ENCODE assay signal across 14 cellular contexts in the genomic region with DNA sequence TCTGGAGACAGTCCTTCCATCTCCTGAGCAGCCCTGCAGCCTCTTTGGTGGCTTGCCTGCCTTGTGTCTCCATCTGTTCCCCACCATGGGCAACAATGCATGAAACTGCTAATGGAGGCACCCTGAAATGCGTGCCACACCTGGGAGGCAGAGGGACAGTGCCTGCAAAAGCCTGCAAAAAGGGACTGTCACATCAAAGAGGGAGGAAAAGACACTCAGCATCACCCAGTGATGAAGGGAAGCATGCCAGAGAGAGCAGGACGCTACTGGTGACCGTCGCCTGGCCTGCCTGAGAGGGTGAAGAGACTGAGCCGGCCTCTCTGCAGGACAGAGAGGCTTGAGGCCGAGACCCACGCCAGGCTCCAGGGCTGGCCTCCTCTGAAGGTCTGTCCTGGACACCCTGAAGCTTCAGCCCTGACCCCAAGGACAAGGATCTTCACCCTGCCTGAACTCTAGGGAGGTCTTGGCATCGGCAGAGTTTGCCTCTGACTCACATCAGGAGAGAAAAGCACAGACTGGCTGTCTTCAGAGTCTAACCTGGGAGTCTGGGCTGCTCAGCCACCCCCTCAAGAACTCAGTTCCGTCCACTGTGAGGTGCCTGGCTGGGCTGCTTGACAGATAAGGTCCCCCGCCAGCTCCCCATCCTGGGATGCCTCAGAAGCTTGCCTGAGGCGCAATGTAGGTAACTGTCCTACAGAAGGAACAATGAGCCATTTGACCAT. TPM values are rescaled to one million over a fixed set of nuclear protein-coding genes. Genes with fewer than 3 reads are reported as not detected.
DNase-seq lines count a peak whose midpoint lies in the region; ATAC-seq, FAIRE-seq and TF ChIP-seq lines count a peak whose summit lies in the region.
"Had no signal": no experiment of that assay in that cellular context is flagged by ENCODE, and none has a peak within 500 bp of the region (broad histone marks: within the 10 kb centered on the region; RNA-seq: fewer than 3 reads in every experiment).

No MANE protein-coding gene starts in this region.

- ATAC-seq in HG02798 (IDR thresholded peaks at IDR 0.05; ENCODE audit: poor library complexity, unreplicated experiment): peak; percentile 13
- ATAC-seq in K562: peak; percentile 9; the same call in 1 of the 3 replicates
- ATAC-seq in stimulated activated naive B cell treated with anti-CD40 and anti-IgM and Interleukin-4, amounts not matched to agents 10 μg/mL and 1 μg/mL and 100 μg/mL, for 72 hours (replicated peaks): no peak
- ATAC-seq in HG03457 (IDR thresholded peaks at IDR 0.05; ENCODE audit: unreplicated experiment): no peak
- ATAC-seq: HCT116 had no signal

- H3K9me3 Mint-ChIP-seq in activated CD4-positive, alpha-beta T cell treated with anti-CD3 and anti-CD28 coated beads, Interleukin-2, amount 10 ng/mL, durations not matched to agents 24 days and 14 days: no peaks in the 10 kb centered on the region
- no peaks in the 10 kb centered on the region for H3K9me3 Mint-ChIP-seq in stimulated activated naive B cell treated with anti-CD40 and anti-IgM and Interleukin-4, amounts not matched to agents 10 μg/mL and 1 μg/mL and 100 μg/mL, for 72 hours
- H3K9me3 Mint-ChIP-seq: T-helper 1 cell treated with Interleukin-12 subunit alpha and Interleukin-12 subunit beta and Interleukin-4 antibody, amounts not matched to agents 30 μg/mL and 1 μg/mL, for 36 hours had no signal

- no peaks in the 10 kb centered on the region for H3K9me1 ChIP-seq in K562 (ENCODE audit: control insufficient read depth, insufficient read depth, low read length)

- no peak for TF ChIP-seq EP300 in K562 (IDR thresholded peaks at IDR 0.05; ENCODE audit: low read length)

- TF ChIP-seq RAD21 in K562 (CRISPR knock-in tag; conservative IDR thresholded peaks at IDR 0.05 in 1 of 2, IDR thresholded peaks at IDR 0.05 in 1 of 2): no peak

- in situ Hi-C loops in K562 (cut with MboI): no loop called here

- intact Hi-C loops in activated CD4-positive, alpha-beta T cell treated with anti-CD3 and anti-CD28 coated beads, Interleukin-2, amount 10 ng/mL, durations not matched to agents 24 days and 14 days (cut with micrococcal nuclease): no loop called here
- intact Hi-C loops in K562 (cut with micrococcal nuclease): no loop called here
- intact Hi-C loops in vagina (cut with DNase I): no loop called here

- TF ChIP-seq CTCF in K562 (IDR thresholded peaks at IDR 0.05 in 2 of 3, conservative IDR thresholded peaks at IDR 0.05 in 1 of 3; ENCODE audit: insufficient read depth in 2 of 3, low read depth in 1 of 3, low read length in 3 of 3) (no peak), vagina (IDR thresholded peaks at IDR 0.05) (no peak)

- H3K9me3 ChIP-seq in K562 (replicated peaks; ENCODE audit: control insufficient read depth, insufficient read depth, low read depth, low read length) (no peaks in the 10 kb centered on the region), vagina (no peaks in the 10 kb centered on the region)

- peaks cover 17% of the 10 kb centered on the region; the same call in 1 of the 2 replicates for H4K20me1 ChIP-seq in K562 (replicated peaks; ENCODE audit: control insufficient read depth, insufficient read depth, low read length)

- H3K27ac ChIP-seq in K562 (ENCODE audit: extremely low read depth, low read depth, low read length): no peak overlapping the region
- no peak overlapping the region for H3K27ac ChIP-seq in vagina

- peaks cover 11% of the 10 kb centered on the region for H3K36me3 Mint-ChIP-seq in activated CD4-positive, alpha-beta T cell treated with anti-CD3 and anti-CD28 coated beads, Interleukin-2, amount 10 ng/mL, durations not matched to agents 24 days and 14 days (ENCODE audit: low read depth)
- peaks cover 28 to 32% of the 10 kb centered on the region in 2 donors for H3K36me3 Mint-ChIP-seq in stimulated activated naive B cell treated with anti-CD40 and anti-IgM and Interleukin-4, amounts not matched to agents 10 μg/mL and 1 μg/mL and 100 μg/mL, for 72 hours

- no peaks in the 10 kb centered on the region for H3K27me3 Mint-ChIP-seq in activated CD4-positive, alpha-beta T cell treated with anti-CD3 and anti-CD28 coated beads, Interleukin-2, amount 10 ng/mL, durations not matched to agents 24 days and 14 days
- no peaks in the 10 kb centered on the region for H3K27me3 Mint-ChIP-seq in stimulated activated naive B cell treated with anti-CD40 and anti-IgM and Interleukin-4, amounts not matched to agents 10 μg/mL and 1 μg/mL and 100 μg/mL, for 72 hours

- no peak for FAIRE-seq in K562 (lab: Jason Lieb, UNC)
- FAIRE-seq: endothelial cell of umbilical vein had no signal

- no TSS peak for BruUV-seq in K562 (replicated peaks; lab: Mats Ljungman, UMichigan)

- no peak overlapping the region for H3K9ac ChIP-seq in K562 (ENCODE audit: insufficient read depth in 1 of 2, low read depth in 2 of 2, low read length in 2 of 2)

- no peak overlapping the region for H3K4me2 ChIP-seq in K562 (ENCODE audit: insufficient read depth, low read length)

- H3K36me3 ChIP-seq in K562 (ENCODE audit: control insufficient read depth, insufficient read depth, low read length) (no peaks in the 10 kb centered on the region), vagina (no peaks in the 10 kb centered on the region)

- H2AFZ ChIP-seq in K562 (ENCODE audit: low read depth, low read length): no peak overlapping the region

- H3K4me3 ChIP-seq in K562 (no peak overlapping the region), vagina (no peak overlapping the region)

- POLR2A ChIA-PET in K562 (lab: Yijun Ruan, JAX): no interaction called here

- CTCF ChIA-PET in K562 (lab: Yijun Ruan, JAX; ENCODE audit: low intra/inter-chr PET ratio): no interaction called here

- H3K4me1 Mint-ChIP-seq in activated CD4-positive, alpha-beta T cell treated with anti-CD3 and anti-CD28 coated beads, Interleukin-2, amount 10 ng/mL, durations not matched to agents 24 days and 14 days: peaks cover 53% of the 10 kb centered on the region
- peaks cover 66 to 89% of the 10 kb centered on the region in 2 donors for H3K4me1 Mint-ChIP-seq in stimulated activated naive B cell treated with anti-CD40 and anti-IgM and Interleukin-4, amounts not matched to agents 10 μg/mL and 1 μg/mL and 100 μg/mL, for 72 hours

- peak overlapping the region; percentile 8 for H3K27ac Mint-ChIP-seq in activated CD4-positive, alpha-beta T cell treated with anti-CD3 and anti-CD28 coated beads, Interleukin-2, amount 10 ng/mL, durations not matched to agents 24 days and 14 days
- peak overlapping the region; percentile 77 for H3K27ac Mint-ChIP-seq in stimulated activated naive B cell treated with anti-CD40 and anti-IgM and Interleukin-4, amounts not matched to agents 10 μg/mL and 1 μg/mL and 100 μg/mL, for 72 hours
- H3K27ac Mint-ChIP-seq: T-helper 1 cell treated with Interleukin-12 subunit alpha and Interleukin-12 subunit beta and Interleukin-4 antibody, amounts not matched to agents 30 μg/mL and 1 μg/mL, for 36 hours had no signal

- H3K4me1 ChIP-seq in K562 (replicated peaks in 1 of 2; ENCODE audit: control insufficient read depth in 2 of 2, insufficient read depth in 2 of 2, low read length in 2 of 2): peaks cover 26 to 44% of the 10 kb centered on the region in 2 experiments
- peaks cover 72% of the 10 kb centered on the region for H3K4me1 ChIP-seq in vagina

- WGBS in K562 (ENCODE audit: insufficient coverage, low coverage, missing lambda C conversion rate): 62% methylated on average over 10 of the region's 11 CpGs

- peaks cover 11% of the 10 kb centered on the region; the same call in 2 of the 3 replicates for H3K79me2 ChIP-seq in K562 (ENCODE audit: control insufficient read depth, insufficient read depth, low read length)

- no peak for TF ChIP-seq POLR2A in K562 (conservative IDR thresholded peaks at IDR 0.05)
- TF ChIP-seq POLR2A in vagina (IDR thresholded peaks at IDR 0.05): no peak

- no peak overlapping the region for H3K4me3 Mint-ChIP-seq in activated CD4-positive, alpha-beta T cell treated with anti-CD3 and anti-CD28 coated beads, Interleukin-2, amount 10 ng/mL, durations not matched to agents 24 days and 14 days
- peak overlapping the region; percentile 66 to 69 for H3K4me3 Mint-ChIP-seq in stimulated activated naive B cell treated with anti-CD40 and anti-IgM and Interleukin-4, amounts not matched to agents 10 μg/mL and 1 μg/mL and 100 μg/mL, for 72 hours
- H3K4me3 Mint-ChIP-seq: T-helper 1 cell treated with Interleukin-12 subunit alpha and Interleukin-12 subunit beta and Interleukin-4 antibody, amounts not matched to agents 30 μg/mL and 1 μg/mL, for 36 hours had no signal

- H3K27me3 ChIP-seq in K562 (ENCODE audit: control insufficient read depth in 2 of 2, insufficient read depth in 2 of 2, low read length in 2 of 2): no peaks in the 10 kb centered on the region
- no peaks in the 10 kb centered on the region for H3K27me3 ChIP-seq in vagina

- no peak for DNase-seq in activated CD4-positive, alpha-beta T cell treated with anti-CD3 and anti-CD28 coated beads, Interleukin-2, amount 10 ng/mL, durations not matched to agents 24 days and 14 days
- DNase-seq in activated CD4-positive, alpha-beta T cell treated with anti-CD3 and anti-CD28 coated beads for 4 hours: no peak
- DNase-seq in K562 (ENCODE audit: extremely low read depth in 1 of 4, low spot score in 3 of 4) (peak in 2 of 4 experiments; percentile 38 to 45), vagina (ENCODE audit: extremely low spot score in 2 of 2) (no peak), OCI-M2 (lab: John Stamatoyannopoulos, UW; ENCODE audit: unreplicated experiment) (no peak)
- no peak for DNase-seq in stimulated activated naive B cell treated with anti-CD40 and anti-IgM and Interleukin-4, amounts not matched to agents 10 μg/mL and 1 μg/mL and 100 μg/mL, for 72 hours
- DNase-seq: activated CD8-positive, alpha-beta memory T cell treated with anti-CD3 and anti-CD28 coated beads, Interleukin-2, amount 50 U/mL, for 48 hours; DMS153; NCI-H146 had no signal

RNA-seq across cellular contexts. Expression of gene ACSL1, which starts 8.1 kb away (rescaled TPM):
- total RNA-seq in activated CD4-positive, alpha-beta T cell treated with anti-CD3 and anti-CD28 coated beads, Interleukin-2, amount 10 ng/mL, durations not matched to agents 24 days and 14 days: 38.3 and 41.7 TPM in 2 replicates
- 7.8 and 10.5 TPM in 2 replicates for total RNA-seq in K562 (2011; cell fraction: chromatin; rRNA removed; ENCODE audit: low replicate concordance)
- 3.7 and 4.2 TPM in 2 replicates for total RNA-seq in K562 (2011; cell fraction: nucleolus; rRNA removed)
- 6.9 and 7.2 TPM in 2 replicates for total RNA-seq in K562 (2011; cell fraction: nucleoplasm; rRNA removed)
- total RNA-seq in K562 (2014; rRNA removed) (14.0 and 14.3 TPM in 2 replicates), K562 (2014; rRNA removed; fragmentation: Illumina TruSeq; extraction: Trizol) (23.6 and 25.3 TPM in 2 replicates), K562 (2015; rRNA removed; fragmentation: Illumina TruSeq; extraction: Trizol) (15.2 and 15.9 TPM in 2 replicates), K562 (2021) (22.2 and 22.6 TPM in 2 replicates), vagina (106 TPM)
- polyA plus RNA-seq in K562 (2011; rRNA removed) (6.7 and 21.8 TPM in 2 replicates), K562 (2014; fragmentation: Illumina TruSeq; extraction: Trizol) (24.1 and 24.4 TPM in 2 replicates), K562 (2014; fragmentation: Nextera tagmentation; extraction: Ambion mirVana) (10 to 100 TPM; 10.2 to 11.3 TPM), K562 (2014; rRNA removed) (15.0 TPM in 2 replicates)
- 2.9 and 11.7 TPM in 2 replicates for polyA plus RNA-seq in K562 (2011; cell fraction: cytosol; rRNA removed)
- polyA plus RNA-seq in K562 (2011; cell fraction: nucleus; rRNA removed): 5.2 and 22.6 TPM in 2 replicates
- polyA plus RNA-seq in K562 (2012): 13.0 and 38.4 TPM in 2 replicates
- polyA minus RNA-seq in K562 (2011; rRNA and poly(A)+ RNA removed): 9.4 and 28.7 TPM in 2 replicates
- polyA minus RNA-seq in K562 (2011; cell fraction: cytosol; rRNA and poly(A)+ RNA removed): 4.5 and 25.5 TPM in 2 replicates
- 2.6 and 14.3 TPM in 2 replicates for polyA minus RNA-seq in K562 (2011; cell fraction: nucleus; rRNA and poly(A)+ RNA removed)

Comparison
In these comparisons a context has a peak if more than half of its experiments do, and no peak if none do; other contexts are left out.
1. ATAC-seq: peak in HG02798 (single experiment) and K562 (single experiment); none in stimulated activated naive B cell treated with anti-CD40 and anti-IgM and Interleukin-4, amounts not matched to agents 10 μg/mL and 1 μg/mL and 100 μg/mL, for 72 hours (0 of 2) and HG03457 (single experiment).